ENCODE assay signal across 9 cellular contexts in the genomic region with DNA sequence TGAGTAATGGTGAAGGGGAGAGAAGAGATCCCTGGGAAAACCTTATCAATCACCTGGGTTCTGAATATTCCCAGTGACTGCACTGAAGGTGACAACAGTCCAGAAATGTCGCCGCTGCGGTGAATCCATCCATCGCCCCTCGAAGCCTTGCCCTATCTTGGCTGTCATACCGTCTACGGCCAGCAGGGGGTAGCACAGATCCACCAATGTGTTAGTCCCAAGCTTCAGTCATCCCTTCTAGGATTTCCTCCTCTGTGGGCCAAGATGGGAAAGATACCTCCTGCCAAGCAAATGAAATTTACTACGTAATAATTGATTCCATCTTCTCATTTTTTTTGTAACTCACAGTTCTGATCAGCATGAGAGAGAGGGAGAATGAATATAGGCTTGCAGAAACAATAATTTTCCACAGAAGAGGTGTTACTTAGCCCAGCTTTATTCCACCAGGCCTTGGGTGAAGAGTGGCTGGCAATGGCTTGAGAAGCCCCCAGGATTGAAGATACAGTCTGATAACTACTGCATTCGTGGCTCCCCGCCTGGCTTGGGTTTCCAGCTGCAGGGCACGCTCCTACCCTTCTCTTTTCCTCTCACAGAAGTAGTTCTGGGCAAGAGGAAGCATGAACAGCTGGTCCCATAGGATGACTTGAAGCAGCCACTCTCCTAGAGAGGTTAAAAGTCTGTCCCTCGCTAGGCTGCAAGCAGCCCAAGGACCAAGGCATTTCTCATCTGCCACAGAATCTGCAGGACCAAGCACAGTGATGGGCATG. TPM values are rescaled to one million over a fixed set of nuclear protein-coding genes. Genes with fewer than 3 reads are reported as not detected.
DNase-seq lines count a peak whose midpoint lies in the region; ATAC-seq and TF ChIP-seq lines count a peak whose summit lies in the region.
"Had no signal": no experiment of that assay in that cellular context is flagged by ENCODE, and none has a peak within 500 bp of the region (broad histone marks: within the 10 kb centered on the region; RNA-seq: fewer than 3 reads in every experiment).

No MANE protein-coding gene starts in this region.

- intact Hi-C loops in left ventricle myocardium inferior (cut with micrococcal nuclease) = loop anchor here (5.0 kb wide), 1 partner anchor 168 kb away; no protein-coding TSS in a partner anchor
- intact Hi-C loops in sciatic nerve (cut with DNase I) = no loop called here

- TF ChIP-seq CTCF in GM12874 (IDR thresholded peaks at IDR 0.05; ENCODE audit: insufficient read depth, low read depth, low read length) (peak; percentile 89), left ventricle myocardium inferior (IDR thresholded peaks at IDR 0.05; ENCODE audit: borderline replicate concordance) (peak; percentile 93)

- H3K4me3 ChIP-seq in left ventricle myocardium inferior = no peak overlapping the region
- H3K4me3 ChIP-seq: skin epidermis had no signal

- peak overlapping the region; percentile 27 for H3K27ac ChIP-seq in left ventricle myocardium inferior (replicated peaks)

- no peaks in the 10 kb centered on the region for H3K36me3 ChIP-seq in left ventricle myocardium inferior

- H3K27me3 ChIP-seq in left ventricle myocardium inferior (ENCODE audit: low read depth) = no peaks in the 10 kb centered on the region

- H3K9me3 ChIP-seq in left ventricle myocardium inferior (replicated peaks) = no peaks in the 10 kb centered on the region

- DNase-seq in NCI-H187 treated with DMSO at 0.1 percent for 48 hours (lab: John Stamatoyannopoulos, UW) (peak; percentile 69), T-helper 22 cell (ENCODE audit: low read depth) (peak; percentile 61), amygdala (lab: John Stamatoyannopoulos, UW) (peak in 53 of 56 donors; percentile 27 to 96 (median 63)), left ventricle myocardium inferior (peak; percentile 88), sciatic nerve (ENCODE audit: low spot score) (peak; percentile 95)

- ATAC-seq in sciatic nerve = peak; percentile 89
- ATAC-seq in HG03095 (IDR thresholded peaks at IDR 0.05; ENCODE audit: unreplicated experiment) = no peak
- ATAC-seq in HG03280 (IDR thresholded peaks at IDR 0.05; ENCODE audit: unreplicated experiment) = no peak

- H3K4me1 ChIP-seq in left ventricle myocardium inferior = peaks cover 41% of the 10 kb centered on the region

RNA-seq across cellular contexts. Expression of gene FMNL1, which starts 2.6 kb away (rescaled TPM):
- 8.7 TPM for total RNA-seq in left ventricle myocardium inferior
- total RNA-seq in sciatic nerve = 39.6 TPM

RNA-seq across cellular contexts. Expression of gene SPATA32, which starts 42.8 kb away (rescaled TPM):
- not detected for total RNA-seq in left ventricle myocardium inferior
- not detected for total RNA-seq in sciatic nerve

RNA-seq across cellular contexts. Expression of gene HEXIM2, which starts 57.4 kb away (rescaled TPM):
- total RNA-seq in left ventricle myocardium inferior (7.0 TPM), sciatic nerve (6.8 TPM)
